25 cellular contexts compared by ENCODE assay signal in genomic region chr20:7571521-7572065, GRCh38.
"Had no signal": no experiment of that assay in that cellular context is flagged by ENCODE, and none has a peak within 500 bp of the region (broad histone marks: within the 10 kb centered on the region; RNA-seq: fewer than 3 reads in every experiment).

No MANE protein-coding gene starts in this region.

- H3K4me3 ChIP-seq: left lung, lung, right lobe of liver, skin epidermis, tibial artery had no signal

- H3K27ac ChIP-seq: left lung, right lobe of liver, skin epidermis, tibial artery had no signal

- ATAC-seq: activated T-cell treated with anti-CD3 and anti-CD28 coated beads, Interleukin-2, amount 50 U/mL, for 4 hours; esophagus mucosa; left lung; right lobe of liver; stimulated activated naive CD8-positive, alpha-beta T cell treated with anti-CD3 and anti-CD28 coated beads, Interleukin-15, amount 100 ng/mL, for 72 hours; WTC11 had no signal

- H3K27me3 ChIP-seq: left lung, right lobe of liver, tibial artery had no signal

- H3K36me3 Mint-ChIP-seq: activated naive CD8-positive, alpha-beta T cell treated with anti-CD3 and anti-CD28 coated beads for 36 hours; naive B cell; WTC11 had no signal

- H3K4me3 Mint-ChIP-seq: activated naive CD8-positive, alpha-beta T cell treated with anti-CD3 and anti-CD28 coated beads for 36 hours; activated T-cell treated with anti-CD3 and anti-CD28 coated beads, Interleukin-2, amount 50 U/mL, for 4 hours; naive B cell; stimulated activated naive CD8-positive, alpha-beta T cell treated with anti-CD3 and anti-CD28 coated beads, Interleukin-15, amount 100 ng/mL, for 72 hours; WTC11 had no signal

- H3K4me1 Mint-ChIP-seq: activated naive CD8-positive, alpha-beta T cell treated with anti-CD3 and anti-CD28 coated beads for 36 hours; naive B cell; stimulated activated naive CD8-positive, alpha-beta T cell treated with anti-CD3 and anti-CD28 coated beads, Interleukin-15, amount 100 ng/mL, for 72 hours; WTC11 had no signal

- H3K4me1 ChIP-seq: left lung, right lobe of liver, tibial artery had no signal

- H3K9me3 Mint-ChIP-seq: WTC11 had no signal

- H3K27ac Mint-ChIP-seq: activated naive CD8-positive, alpha-beta T cell treated with anti-CD3 and anti-CD28 coated beads for 36 hours; activated T-helper 2 cell treated with anti-CD3 and anti-CD28 coated beads, Interferon-gamma antibody, Interleukin-2, Interleukin-4, amounts not matched to agents 10 μg/mL and 5 μg/mL and 100 μg/mL, durations not matched to agents 14 hours and 24 hours and 36 hours; naive B cell; stimulated activated naive CD8-positive, alpha-beta T cell treated with anti-CD3 and anti-CD28 coated beads, Interleukin-15, amount 100 ng/mL, for 72 hours; WTC11 had no signal

- H3K9me3 ChIP-seq: left lung, right lobe of liver, tibial artery had no signal

- H3K27me3 Mint-ChIP-seq: activated naive CD8-positive, alpha-beta T cell treated with anti-CD3 and anti-CD28 coated beads for 36 hours; naive B cell; stimulated activated naive CD8-positive, alpha-beta T cell treated with anti-CD3 and anti-CD28 coated beads, Interleukin-15, amount 100 ng/mL, for 72 hours had no signal

- DNase-seq: activated CD4-positive, alpha-beta T cell treated with anti-CD3 and anti-CD28 coated beads, Interleukin-2, amount 50 U/mL, for 4 hours; activated CD8-positive, alpha-beta memory T cell treated with anti-CD3 and anti-CD28 coated beads for 24 hours; activated CD8-positive, alpha-beta memory T cell treated with anti-CD3 and anti-CD28 coated beads, Interleukin-2, amount 50 U/mL, for 48 hours; activated naive CD4-positive, alpha-beta T cell; activated naive CD8-positive, alpha-beta T cell treated with anti-CD3 and anti-CD28 coated beads for 36 hours; activated T-cell treated with anti-CD3 and anti-CD28 coated beads, Interleukin-2, amount 50 U/mL, for 4 hours; central memory CD4-positive, alpha-beta T cell; effector memory CD4-positive, alpha-beta T cell; glutamatergic neuron; hippocampal formation; kidney glomerular epithelial cell; left lung; naive B cell; nucleus accumbens; posterior cingulate gyrus; right lobe of liver; stimulated activated CD4-positive, alpha-beta T cell treated with anti-CD3 and anti-CD28 coated beads, Interleukin-1b, Interleukin-23, amount 100 ng/mL, for 48 hours; stimulated activated naive CD8-positive, alpha-beta T cell treated with anti-CD3 and anti-CD28 coated beads, Interleukin-15, amount 100 ng/mL, for 72 hours; T1000; tibial artery had no signal

- H3K36me3 ChIP-seq: left lung, right lobe of liver, tibial artery had no signal
